In genomic region chr17:47066841-47067682, GRCh38 we compare ENCODE assay signal across 8 cellular contexts.
DNase-seq lines count a peak whose midpoint lies in the region; ATAC-seq and TF ChIP-seq lines count a peak whose summit lies in the region.

No MANE protein-coding gene starts in this region.

- TF ChIP-seq CTCF in CD4-positive, alpha-beta T cell (IDR thresholded peaks at IDR 0.05), result no peak
- no peak; the same call in 1 of the 2 replicates for TF ChIP-seq CTCF in PC-3 (conservative IDR thresholded peaks at IDR 0.05; ENCODE audit: low read depth, low read length)

- no peaks in the 10 kb centered on the region for H3K9me2 ChIP-seq in PC-3 (replicated peaks; ENCODE audit: low read length)

- peak overlapping the region; percentile 94 for H3K27ac Mint-ChIP-seq in CD4-positive, alpha-beta T cell

- CTCF ChIA-PET in CD4-positive, alpha-beta T cell (lab: Charles Lee), result interaction anchor here (0.6 kb wide), 1 partner anchor 66 kb away, joined by 3 read pairs; no protein-coding TSS in a partner anchor
- CTCF ChIA-PET in PC-3 (lab: Charles Lee), result no interaction called here

- peaks cover 12% of the 10 kb centered on the region; the same call in 1 of the 2 replicates for H3K36me3 ChIP-seq in PC-3 (ENCODE audit: low read depth, low read length)
- H3K36me3 ChIP-seq in mucosa of stomach (ENCODE audit: control insufficient read depth, insufficient read depth, low read length), result no peaks in the 10 kb centered on the region

- in situ Hi-C loops in KBM-7 (cut with MboI; ENCODE audit: low pct_unique_long_range_greater_than_20kb, low sequenced_read_pairs), result no loop called here

- no peaks in the 10 kb centered on the region for H3K79me2 ChIP-seq in PC-3 (ENCODE audit: low read length)

- H4K20me1 ChIP-seq in PC-3 (ENCODE audit: low read length), result no peaks in the 10 kb centered on the region

- peak; percentile 54 to 86 (median 66) for DNase-seq in CD4-positive, alpha-beta T cell
- DNase-seq in KBM-7 (peak; percentile 89), PC-3 (peak; percentile 89)
- peak; percentile 78 for DNase-seq in activated T-cell treated with anti-CD3 and anti-CD28 coated beads, Interleukin-2, amount 50 U/mL, for 1 hour
- peak; percentile 52 to 59 for DNase-seq in stimulated activated CD8-positive, alpha-beta memory T cell treated with anti-CD3 and anti-CD28 coated beads, Interleukin-4, amount 100 ng/mL, for 4 hours (ENCODE audit: low read depth in 2 of 2, low spot score in 1 of 2)

- peak overlapping the region; percentile 71 for H3K27ac ChIP-seq in CD4-positive, alpha-beta T cell (ENCODE audit: low read depth, low read length)
- peak overlapping the region; percentile 56 for H3K27ac ChIP-seq in PC-3 (ENCODE audit: low read length)

- H2AFZ ChIP-seq in PC-3 (ENCODE audit: low read length), result peak overlapping the region; percentile 95

- H3K4me1 Mint-ChIP-seq in CD4-positive, alpha-beta T cell (ENCODE audit: low read depth), result peaks cover 37% of the 10 kb centered on the region

- H3K36me3 Mint-ChIP-seq in CD4-positive, alpha-beta T cell (ENCODE audit: low read depth), result peaks cover 19% of the 10 kb centered on the region

- H3K9me3 Mint-ChIP-seq in CD4-positive, alpha-beta T cell, result no peaks in the 10 kb centered on the region

- H3K9me3 ChIP-seq in CD4-positive, alpha-beta T cell (ENCODE audit: control insufficient read depth, low read length), result no peaks in the 10 kb centered on the region
- H3K9me3 ChIP-seq in PC-3 (ENCODE audit: low read length), result peaks cover 9% of the 10 kb centered on the region; the same call in 1 of the 2 replicates
- H3K9me3 ChIP-seq in mucosa of stomach (ENCODE audit: control insufficient read depth, low read length), result no peaks in the 10 kb centered on the region

- POLR2A ChIA-PET in CD4-positive, alpha-beta T cell (lab: Charles Lee), result interaction anchor here (0.6 to 0.8 kb wide), 5 partner anchors 9 to 243 kb away, joined by 3 to 6 read pairs (median 3); no protein-coding TSS in a partner anchor
- POLR2A ChIA-PET in PC-3 (lab: Charles Lee; ENCODE audit: unreplicated experiment), result interaction anchor here (0.6 kb wide), 1 partner anchor 11 kb away, joined by 7 read pairs; no protein-coding TSS in a partner anchor

- H3K27me3 ChIP-seq in CD4-positive, alpha-beta T cell (ENCODE audit: control insufficient read depth, insufficient read depth, low read length), result no peaks in the 10 kb centered on the region
- H3K27me3 ChIP-seq in PC-3 (ENCODE audit: low read length), result no peaks in the 10 kb centered on the region
- no peaks in the 10 kb centered on the region for H3K27me3 ChIP-seq in mucosa of stomach (ENCODE audit: control insufficient read depth, insufficient read depth, low read length)

- ATAC-seq in CD4-positive, alpha-beta T cell (ENCODE audit: poor library complexity), result peak; percentile 97
- peak; percentile 74 for ATAC-seq in GM21367 (IDR thresholded peaks at IDR 0.05; ENCODE audit: unreplicated experiment)
- peak; percentile 77 for ATAC-seq in PC-3
- ATAC-seq in esophagus mucosa, result peak; percentile 76

- H3K4me3 ChIP-seq in PC-3 (ENCODE audit: low read length) (peak overlapping the region; percentile 78), mucosa of stomach (ENCODE audit: low read length) (peak overlapping the region; percentile 85)

- no peaks in the 10 kb centered on the region for H3F3A ChIP-seq in PC-3 (ENCODE audit: low read length, unreplicated experiment)

- H3K9ac ChIP-seq in PC-3 (ENCODE audit: low read length) (peak overlapping the region; percentile 91), mucosa of stomach (ENCODE audit: low read length) (peak overlapping the region; percentile 98)

- BruUV-seq in PC-3 (replicated peaks; lab: Mats Ljungman, UMichigan), result TSS peak; percentile 69

- H3K4me3 Mint-ChIP-seq in CD4-positive, alpha-beta T cell, result peak overlapping the region; percentile 95

- no peaks in the 10 kb centered on the region for H3K27me3 Mint-ChIP-seq in CD4-positive, alpha-beta T cell

- intact Hi-C loops in CD4-positive, alpha-beta T cell (cut with DNase I, micrococcal nuclease), result loop anchor here in 1 of 2 experiments (2.0 to 10.0 kb wide), 3 partner anchors 30 to 1828 kb away; partner anchors contain the start of genes ATP5MC1 and GOSR2
- intact Hi-C loops in PC-3 (cut with micrococcal nuclease), result no loop called here

- H3K4me1 ChIP-seq in PC-3 (ENCODE audit: insufficient read depth, low read length) (peaks cover 25% of the 10 kb centered on the region), mucosa of stomach (ENCODE audit: control insufficient read depth, insufficient read depth, low read length) (peaks cover 13% of the 10 kb centered on the region)

- peak overlapping the region; percentile 83 for H3K4me2 ChIP-seq in PC-3 (ENCODE audit: low read length)

Comparison
In these comparisons a context has a peak if more than half of its experiments do, and no peak if none do; other contexts are left out.
1. Peak in every context shown above with its lines: DNase-seq, ATAC-seq, H3K4me3 ChIP-seq and H3K27ac ChIP-seq.